Comparison of ENCODE assay signal across 19 cellular contexts in genomic region chr17:27983853-27984252, GRCh38. TPM values are rescaled to one million over a fixed set of nuclear protein-coding genes. Genes with fewer than 3 reads are reported as not detected.
DNase-seq lines count a peak whose midpoint lies in the region; ATAC-seq, FAIRE-seq and TF ChIP-seq lines count a peak whose summit lies in the region.
"Had no signal": no experiment of that assay in that cellular context is flagged by ENCODE, and none has a peak within 500 bp of the region (broad histone marks: within the 10 kb centered on the region; RNA-seq: fewer than 3 reads in every experiment).

No MANE protein-coding gene starts in this region.

- no peaks in the 10 kb centered on the region for H3K27me3 Mint-ChIP-seq in Caco-2 (ENCODE audit: insufficient read depth, unreplicated experiment)

- POLR2A ChIA-PET in Caco-2 (lab: Charles Lee): no interaction called here

- DNase-seq in Caco-2: no peak
- DNase-seq in D721Med (ENCODE audit: insufficient read length, low spot score): no peak
- no peak for DNase-seq in uterus
- DNase-seq in NCI-H1417 treated with DMSO at 0.1 percent for 48 hours (lab: John Stamatoyannopoulos, UW): no peak
- DNase-seq: C1 segment of cervical spinal cord; CD4-positive, alpha-beta memory T cell; COR-L47; DMS 273 treated with DMSO at 0.1 percent for 48 hours; DMS79; EL; GF-D8; GOT3; HFFc6 had no signal

- peak; percentile 75 for FAIRE-seq in D721Med (lab: Jason Lieb, UNC)
- FAIRE-seq: GM12891, GM18507, H54 had no signal

- TF ChIP-seq CTCF in Caco-2 (IDR thresholded peaks at IDR 0.05; ENCODE audit: insufficient read depth in 1 of 2, low read depth in 1 of 2, low read length in 1 of 2, severe bottlenecking in 1 of 2, unreplicated experiment in 1 of 2) (no peak), D721Med (IDR thresholded peaks at IDR 0.05; ENCODE audit: insufficient read depth, missing control alignments) (no peak), uterus (IDR thresholded peaks at IDR 0.05) (no peak)

- no peak overlapping the region for H3K4me3 Mint-ChIP-seq in Caco-2 (ENCODE audit: unreplicated experiment)
- H3K4me3 Mint-ChIP-seq: CD4-positive, alpha-beta memory T cell; HFFc6 had no signal

- no peak for TF ChIP-seq POLR2A in uterus (IDR thresholded peaks at IDR 0.05)

- intact Hi-C loops in Caco-2 (cut with micrococcal nuclease; ENCODE audit: unreplicated experiment) (loop anchor here (2.0 to 10.0 kb wide), 4 partner anchors 33 to 289 kb away; no protein-coding TSS in a partner anchor), uterus (cut with DNase I; ENCODE audit: low total_unique reads) (no loop called here)

- peak overlapping the region; percentile 16 for H3K27ac ChIP-seq in muscle layer of duodenum (ENCODE audit: low read length)
- peak overlapping the region; percentile 6 to 57 for H3K27ac ChIP-seq in uterus

- H3K4me1 Mint-ChIP-seq in Caco-2 (ENCODE audit: low read depth, unreplicated experiment): peaks cover 84% of the 10 kb centered on the region

- H3K36me3 ChIP-seq in Caco-2 (ENCODE audit: control insufficient read depth, insufficient read depth, low read length) (no peaks in the 10 kb centered on the region), muscle layer of duodenum (ENCODE audit: control insufficient read depth in 1 of 2, insufficient read depth in 2 of 2, low read length in 2 of 2) (no peaks in the 10 kb centered on the region), uterus (no peaks in the 10 kb centered on the region)
- H3K36me3 ChIP-seq: HAP-1 had no signal

- H3K27ac Mint-ChIP-seq in Caco-2 (ENCODE audit: unreplicated experiment): peak overlapping the region; percentile 39
- H3K27ac Mint-ChIP-seq: CD4-positive, alpha-beta memory T cell; HFFc6 had no signal

- CTCF ChIA-PET in Caco-2 (lab: Charles Lee): interaction anchor here (1.5 kb wide), 1 partner anchor 90 kb away, joined by 5 read pairs; no protein-coding TSS in a partner anchor

- H3K9me3 Mint-ChIP-seq in Caco-2 (ENCODE audit: unreplicated experiment): peaks cover 18% of the 10 kb centered on the region
- H3K9me3 Mint-ChIP-seq: HFFc6 had no signal

- H3K27me3 ChIP-seq in Caco-2 (replicated peaks; ENCODE audit: control insufficient read depth, insufficient read depth, low read length) (no peaks in the 10 kb centered on the region), muscle layer of duodenum (ENCODE audit: low read depth, low read length) (no peaks in the 10 kb centered on the region), uterus (no peaks in the 10 kb centered on the region)

- BruUV-seq in Caco-2 (replicated peaks; lab: Mats Ljungman, UMichigan): no TSS peak

- H3K4me1 ChIP-seq in Caco-2: peaks cover 90% of the 10 kb centered on the region
- no peaks in the 10 kb centered on the region for H3K4me1 ChIP-seq in muscle layer of duodenum (ENCODE audit: control insufficient read depth in 1 of 2, insufficient read depth in 2 of 2, low read length in 2 of 2)
- H3K4me1 ChIP-seq in uterus: no peaks in the 10 kb centered on the region

- ATAC-seq in HG03095 (IDR thresholded peaks at IDR 0.05; ENCODE audit: unreplicated experiment): no peak

- H3K4me3 ChIP-seq in Caco-2 (ENCODE audit: low read depth, low read length) (no peak overlapping the region), muscle layer of duodenum (ENCODE audit: low read depth in 1 of 2, low read length in 2 of 2) (no peak overlapping the region), uterus (no peak overlapping the region)
- H3K4me3 ChIP-seq: HAP-1 had no signal

- H3K9me3 ChIP-seq in Caco-2 (no peaks in the 10 kb centered on the region), muscle layer of duodenum (ENCODE audit: control insufficient read depth in 1 of 2, low read length in 2 of 2) (no peaks in the 10 kb centered on the region), uterus (no peaks in the 10 kb centered on the region)
- H3K9me3 ChIP-seq: HAP-1 had no signal

- H3K36me3 Mint-ChIP-seq in Caco-2 (ENCODE audit: insufficient read depth, unreplicated experiment): peaks cover 6% of the 10 kb centered on the region
- H3K36me3 Mint-ChIP-seq: CD4-positive, alpha-beta memory T cell had no signal

RNA-seq across cellular contexts. Expression of gene NLK, which starts 58.6 kb away (rescaled TPM):
- 84.5 and 87.3 TPM in 2 replicates for total RNA-seq in Caco-2 (2022)
- total RNA-seq in uterus: 10 to 100 TPM in 3 of 4 donors, 1 to 10 TPM in 1; 7.7 to 36.8 (median 23.4) TPM
